Comparison of ENCODE assay signal across 20 cellular contexts in genomic region chr5:172090976-172091547, GRCh38.
DNase-seq lines count a peak whose midpoint lies in the region; ATAC-seq and TF ChIP-seq lines count a peak whose summit lies in the region.
"Had no signal": no experiment of that assay in that cellular context is flagged by ENCODE, and none has a peak within 500 bp of the region (broad histone marks: within the 10 kb centered on the region; RNA-seq: fewer than 3 reads in every experiment).

No MANE protein-coding gene starts in this region.

- POLR2A ChIA-PET in activated CD4-positive, alpha-beta T cell treated with anti-CD3 and anti-CD28 coated beads for 36 hours (lab: Charles Lee): interaction anchor here (0.5 kb wide), 1 partner anchor 261 kb away, joined by 5 read pairs; no protein-coding TSS in a partner anchor

- H3K9me3 Mint-ChIP-seq in activated CD4-positive, alpha-beta T cell treated with anti-CD3 and anti-CD28 coated beads for 36 hours (ENCODE audit: low read depth): no peaks in the 10 kb centered on the region
- H3K9me3 Mint-ChIP-seq in CD14-positive monocyte: no peaks in the 10 kb centered on the region
- H3K9me3 Mint-ChIP-seq in activated T-helper 17 cell treated with anti-CD3 and anti-CD28 coated beads, Interleukin-2, amount 50 U/mL, for 72 hours: no peaks in the 10 kb centered on the region
- H3K9me3 Mint-ChIP-seq: activated CD4-positive, alpha-beta T cell treated with anti-CD3 and anti-CD28 coated beads, Interleukin-2, amount 10 ng/mL, durations not matched to agents 7 days and 5 days; CD8-positive, alpha-beta memory T cell; GM23338; type B pancreatic cell had no signal

- H3K4me1 Mint-ChIP-seq in activated CD4-positive, alpha-beta T cell treated with anti-CD3 and anti-CD28 coated beads for 36 hours: peaks cover 6% of the 10 kb centered on the region
- no peaks in the 10 kb centered on the region for H3K4me1 Mint-ChIP-seq in CD14-positive monocyte
- H3K4me1 Mint-ChIP-seq in activated T-helper 17 cell treated with anti-CD3 and anti-CD28 coated beads, Interleukin-2, amount 50 U/mL, for 72 hours: peaks cover 15% of the 10 kb centered on the region
- H3K4me1 Mint-ChIP-seq: activated CD4-positive, alpha-beta T cell treated with anti-CD3 and anti-CD28 coated beads, Interleukin-2, amount 10 ng/mL, durations not matched to agents 7 days and 5 days had no signal

- CTCF ChIA-PET in activated CD4-positive, alpha-beta T cell treated with anti-CD3 and anti-CD28 coated beads for 36 hours (lab: Charles Lee): interaction anchor here (0.6 to 0.8 kb wide), 2 partner anchors 12 to 68 kb away, joined by 3 read pairs; no protein-coding TSS in a partner anchor

- no peaks in the 10 kb centered on the region for H3K27me3 Mint-ChIP-seq in activated CD4-positive, alpha-beta T cell treated with anti-CD3 and anti-CD28 coated beads for 36 hours
- no peaks in the 10 kb centered on the region for H3K27me3 Mint-ChIP-seq in CD14-positive monocyte (ENCODE audit: low read depth in 3 of 3)
- H3K27me3 Mint-ChIP-seq in activated T-helper 17 cell treated with anti-CD3 and anti-CD28 coated beads, Interleukin-2, amount 50 U/mL, for 72 hours: no peaks in the 10 kb centered on the region
- H3K27me3 Mint-ChIP-seq: activated CD4-positive, alpha-beta T cell treated with anti-CD3 and anti-CD28 coated beads, Interleukin-2, amount 10 ng/mL, durations not matched to agents 7 days and 5 days; type B pancreatic cell had no signal

- no peak for DNase-seq in activated CD4-positive, alpha-beta T cell treated with anti-CD3 and anti-CD28 coated beads for 36 hours
- no peak for DNase-seq in activated CD4-positive, alpha-beta T cell treated with anti-CD3 and anti-CD28 coated beads for 48 hours
- DNase-seq in CD14-positive monocyte (ENCODE audit: low spot score) (peak; percentile 19), epithelial cell of esophagus (ENCODE audit: low read depth) (peak; percentile 71), NCI-H1105 treated with DMSO at 0.1 percent for 48 hours (lab: John Stamatoyannopoulos, UW) (no peak), DMS53 treated with DMSO at 0.1 percent for 48 hours (lab: John Stamatoyannopoulos, UW; ENCODE audit: unreplicated experiment) (no peak)
- DNase-seq: 8988T; activated CD4-positive, alpha-beta T cell treated with anti-CD3 and anti-CD28 coated beads, Interleukin-2, amount 10 ng/mL, durations not matched to agents 7 days and 5 days; CD8-positive, alpha-beta memory T cell; GDM1; left cardiac atrium; NCI-H187; NCI-H69 had no signal

- intact Hi-C loops in activated CD4-positive, alpha-beta T cell treated with anti-CD3 and anti-CD28 coated beads for 36 hours (cut with DNase I, micrococcal nuclease): no loop called here
- intact Hi-C loops in CD14-positive monocyte (cut with micrococcal nuclease): no loop called here

- no peak overlapping the region for H3K4me3 Mint-ChIP-seq in activated CD4-positive, alpha-beta T cell treated with anti-CD3 and anti-CD28 coated beads for 36 hours
- H3K4me3 Mint-ChIP-seq in CD14-positive monocyte: no peak overlapping the region
- H3K4me3 Mint-ChIP-seq in activated T-helper 17 cell treated with anti-CD3 and anti-CD28 coated beads, Interleukin-2, amount 50 U/mL, for 72 hours: no peak overlapping the region
- H3K4me3 Mint-ChIP-seq: activated CD4-positive, alpha-beta T cell treated with anti-CD3 and anti-CD28 coated beads, Interleukin-2, amount 10 ng/mL, durations not matched to agents 7 days and 5 days; CD8-positive, alpha-beta memory T cell; GM23338; type B pancreatic cell had no signal

- H3K4me3 ChIP-seq in epithelial cell of esophagus (ENCODE audit: low read length): no peak overlapping the region
- H3K4me3 ChIP-seq: cardiac muscle cell, GM23338, prostate gland had no signal

- peak; percentile 59 for ATAC-seq in activated CD4-positive, alpha-beta T cell treated with anti-CD3 and anti-CD28 coated beads for 36 hours
- peak; percentile 57 for ATAC-seq in activated T-helper 17 cell treated with anti-CD3 and anti-CD28 coated beads, Interleukin-2, amount 50 U/mL, for 72 hours (replicated peaks)
- no peak for ATAC-seq in HG02588 (IDR thresholded peaks at IDR 0.05; ENCODE audit: unreplicated experiment)
- ATAC-seq: GM23338, left cardiac atrium, SK-N-SH treated with all-trans-retinoic acid at 6 μM for 48 hours had no signal

- peaks cover 33% of the 10 kb centered on the region for H3K36me3 Mint-ChIP-seq in activated CD4-positive, alpha-beta T cell treated with anti-CD3 and anti-CD28 coated beads for 36 hours (ENCODE audit: low read depth)
- H3K36me3 Mint-ChIP-seq in CD14-positive monocyte: peaks cover 65 to 87% of the 10 kb centered on the region in 2 donors
- peaks cover 78% of the 10 kb centered on the region for H3K36me3 Mint-ChIP-seq in activated T-helper 17 cell treated with anti-CD3 and anti-CD28 coated beads, Interleukin-2, amount 50 U/mL, for 72 hours (ENCODE audit: low read depth)

- no peak overlapping the region for H3K27ac Mint-ChIP-seq in activated CD4-positive, alpha-beta T cell treated with anti-CD3 and anti-CD28 coated beads for 36 hours
- peak overlapping the region in 3 of 7 donors; percentile 54 to 75 (median 54) for H3K27ac Mint-ChIP-seq in CD14-positive monocyte
- H3K27ac Mint-ChIP-seq in activated T-helper 17 cell treated with anti-CD3 and anti-CD28 coated beads, Interleukin-2, amount 50 U/mL, for 72 hours: peak overlapping the region; percentile 56
- H3K27ac Mint-ChIP-seq: activated CD4-positive, alpha-beta T cell treated with anti-CD3 and anti-CD28 coated beads, Interleukin-2, amount 10 ng/mL, durations not matched to agents 7 days and 5 days; GM23338; type B pancreatic cell had no signal

- TF ChIP-seq CTCF in CD14-positive monocyte (IDR thresholded peaks at IDR 0.05): no peak
- no peak for TF ChIP-seq CTCF in epithelial cell of esophagus (IDR thresholded peaks at IDR 0.05; ENCODE audit: insufficient read depth, low read depth, low read length, missing control alignments)

Comparison
In these comparisons a context has a peak if more than half of its experiments do, and no peak if none do; other contexts are left out.
1. DNase-seq: peak in CD14-positive monocyte (single experiment) and epithelial cell of esophagus (single experiment); none in activated CD4-positive, alpha-beta T cell treated with anti-CD3 and anti-CD28 coated beads for 36 hours (single experiment), activated CD4-positive, alpha-beta T cell treated with anti-CD3 and anti-CD28 coated beads for 48 hours (single experiment), NCI-H1105 treated with DMSO at 0.1 percent for 48 hours (single experiment) and DMS53 treated with DMSO at 0.1 percent for 48 hours (single experiment).